8 cellular contexts compared by ENCODE assay signal in genomic region chr17:77476920-77477805, GRCh38.
DNase-seq lines count a peak whose midpoint lies in the region; ATAC-seq and TF ChIP-seq lines count a peak whose summit lies in the region.

No MANE protein-coding gene starts in this region.

- no peaks in the 10 kb centered on the region for H3K9me3 ChIP-seq in fibroblast of lung (ENCODE audit: control insufficient read depth, insufficient read depth, low read depth, low read length)
- no peaks in the 10 kb centered on the region for H3K9me3 ChIP-seq in neutrophil

- H3K9ac ChIP-seq in fibroblast of lung (ENCODE audit: insufficient read depth, low read length), result peak overlapping the region; percentile 43

- no peaks in the 10 kb centered on the region for H3K27me3 Mint-ChIP-seq in WTC11 (ENCODE audit: low read depth)

- H3K4me1 ChIP-seq in fibroblast of lung (ENCODE audit: control insufficient read depth, extremely low read depth, insufficient read depth, low read length), result peaks cover 59% of the 10 kb centered on the region
- H3K4me1 ChIP-seq in neutrophil (ENCODE audit: control insufficient read depth in 1 of 2, insufficient read depth in 1 of 2, low read depth in 1 of 2, low read length in 1 of 2), result peaks cover 38 to 42% of the 10 kb centered on the region in 2 experiments

- no peaks in the 10 kb centered on the region; the same call in 1 of the 2 replicates for H3K36me3 Mint-ChIP-seq in WTC11

- H3K27ac Mint-ChIP-seq in WTC11, result peak overlapping the region; percentile 54

- H2AFZ ChIP-seq in fibroblast of lung (ENCODE audit: low read length), result no peak overlapping the region

- ATAC-seq in WTC11 (no peak), HG02588 (IDR thresholded peaks at IDR 0.05; ENCODE audit: unreplicated experiment) (no peak)

- H3K9me3 Mint-ChIP-seq in WTC11, result no peaks in the 10 kb centered on the region

- H3K36me3 ChIP-seq in fibroblast of lung (ENCODE audit: control insufficient read depth, insufficient read depth, low read length) (peaks cover 12% of the 10 kb centered on the region), neutrophil (peaks cover 13% of the 10 kb centered on the region)

- peaks cover 11% of the 10 kb centered on the region for H4K20me1 ChIP-seq in fibroblast of lung (ENCODE audit: control insufficient read depth, extremely low read depth, insufficient read depth, low read length)

- H3K4me2 ChIP-seq in fibroblast of lung (ENCODE audit: extremely low read depth, insufficient read depth, low read length), result peak overlapping the region; percentile 67

- CTCF ChIA-PET in WTC11 (lab: Charles Lee), result interaction anchor here (4.4 kb wide), 1 partner anchor 47 kb away, joined by 39 read pairs; no protein-coding TSS in a partner anchor

- H3K4me3 Mint-ChIP-seq in WTC11, result no peak overlapping the region

- peaks cover 90% of the 10 kb centered on the region for H3K79me2 ChIP-seq in fibroblast of lung (ENCODE audit: control insufficient read depth, insufficient read depth, low read length)

- H3K4me3 ChIP-seq in fibroblast of lung (replicated peaks in 1 of 4; ENCODE audit: control extremely low read depth in 1 of 4, insufficient read depth in 1 of 4, low read depth in 3 of 4, low read length in 4 of 4) (no peak overlapping the region), neutrophil (ENCODE audit: low read depth in 1 of 2, low read length in 1 of 2) (no peak overlapping the region)

- POLR2A ChIA-PET in WTC11 (lab: Charles Lee), result interaction anchor here (1.0 to 1.1 kb wide), 2 partner anchors 47 to 52 kb away, joined by 3 read pairs; no protein-coding TSS in a partner anchor

- H3K27ac ChIP-seq in fibroblast of lung (ENCODE audit: insufficient read depth, low read length) (peak overlapping the region; percentile 85), neutrophil (peak overlapping the region; percentile 11)

- TF ChIP-seq CTCF in WTC11 (IDR thresholded peaks at IDR 0.05) (no peak), fibroblast of lung (conservative IDR thresholded peaks at IDR 0.05 in 1 of 2, IDR thresholded peaks at IDR 0.05 in 1 of 2; ENCODE audit: low read depth in 1 of 2, low read length in 2 of 2) (peak in 1 of 2 donors; percentile 27), neutrophil (IDR thresholded peaks at IDR 0.05) (no peak)

- peak; percentile 15 for DNase-seq in HS-27A (ENCODE audit: low read depth)
- DNase-seq in WTC11 (ENCODE audit: low spot score), result no peak
- DNase-seq in fibroblast of lung (ENCODE audit: low read depth in 2 of 2), result peak; percentile 98 to 99
- no peak for DNase-seq in SKM-1 treated with dmso at 0.1 percent for 144 hours (lab: John Stamatoyannopoulos, UW; ENCODE audit: unreplicated experiment)
- DNase-seq in putamen (ENCODE audit: low spot score), result no peak
- DNase-seq in NCI-H187 (lab: John Stamatoyannopoulos, UW), result no peak

- H3K4me1 Mint-ChIP-seq in WTC11, result peaks cover 84% of the 10 kb centered on the region

- no peaks in the 10 kb centered on the region for H3K27me3 ChIP-seq in fibroblast of lung (ENCODE audit: control insufficient read depth, insufficient read depth, low read length)
- no peaks in the 10 kb centered on the region for H3K27me3 ChIP-seq in neutrophil

TF ChIP-seq in WTC11, 78 proteins besides CTCF, POLR2A, EP300 and RAD21 (continues in another document):
- TF ChIP-seq RORB (CRISPR knock-in tag; IDR thresholded peaks at IDR 0.05) (no peak), ELF4 (CRISPR knock-in tag; IDR thresholded peaks at IDR 0.05; ENCODE audit: low read depth) (no peak), ZNF532 (CRISPR knock-in tag; IDR thresholded peaks at IDR 0.05; ENCODE audit: borderline replicate concordance) (no peak), ZNF416 (CRISPR knock-in tag; IDR thresholded peaks at IDR 0.05) (no peak), ZNF219 (CRISPR knock-in tag; IDR thresholded peaks at IDR 0.05; ENCODE audit: borderline replicate concordance) (no peak), SP1 (CRISPR knock-in tag; conservative IDR thresholded peaks at IDR 0.05) (no peak), ZNF281 (CRISPR knock-in tag; IDR thresholded peaks at IDR 0.05) (no peak), STAT6 (CRISPR knock-in tag; conservative IDR thresholded peaks at IDR 0.05; ENCODE audit: low read depth) (no peak), ZNF512 (CRISPR knock-in tag; IDR thresholded peaks at IDR 0.05; ENCODE audit: borderline replicate concordance) (no peak), ZNF317 (CRISPR knock-in tag; IDR thresholded peaks at IDR 0.05; ENCODE audit: borderline replicate concordance, low read depth) (no peak)

Comparison
In these comparisons a context has a peak if more than half of its experiments do, and no peak if none do; other contexts are left out.
1. DNase-seq: peak in HS-27A (single experiment) and fibroblast of lung (2 of 2); none in WTC11 (single experiment), SKM-1 treated with dmso at 0.1 percent for 144 hours (single experiment), putamen (single experiment) and NCI-H187 (0 of 2).